4 cellular contexts compared by ENCODE assay signal in genomic region chr12:57053901-57054300, GRCh38. TPM values are rescaled to one million over a fixed set of nuclear protein-coding genes. Genes with fewer than 3 reads are reported as not detected.
"Had no signal": no experiment of that assay in that cellular context is flagged by ENCODE, and none has a peak within 500 bp of the region (broad histone marks: within the 10 kb centered on the region; RNA-seq: fewer than 3 reads in every experiment).

No MANE protein-coding gene starts in this region.

RNA-seq across cellular contexts. Expression of gene MYO1A, which starts 4.0 kb away (rescaled TPM):
- total RNA-seq: GM23248, GM23338, H4 had no signal
- polyA plus RNA-seq: GM23248, GM23338 had no signal

RNA-seq across cellular contexts. Expression of gene TAC3, which starts 37.6 kb away (rescaled TPM):
- total RNA-seq: GM23248, H4, HFFc6 had no signal
- polyA plus RNA-seq: GM23248 had no signal
